7 cellular contexts compared by ENCODE assay signal in the genomic region with DNA sequence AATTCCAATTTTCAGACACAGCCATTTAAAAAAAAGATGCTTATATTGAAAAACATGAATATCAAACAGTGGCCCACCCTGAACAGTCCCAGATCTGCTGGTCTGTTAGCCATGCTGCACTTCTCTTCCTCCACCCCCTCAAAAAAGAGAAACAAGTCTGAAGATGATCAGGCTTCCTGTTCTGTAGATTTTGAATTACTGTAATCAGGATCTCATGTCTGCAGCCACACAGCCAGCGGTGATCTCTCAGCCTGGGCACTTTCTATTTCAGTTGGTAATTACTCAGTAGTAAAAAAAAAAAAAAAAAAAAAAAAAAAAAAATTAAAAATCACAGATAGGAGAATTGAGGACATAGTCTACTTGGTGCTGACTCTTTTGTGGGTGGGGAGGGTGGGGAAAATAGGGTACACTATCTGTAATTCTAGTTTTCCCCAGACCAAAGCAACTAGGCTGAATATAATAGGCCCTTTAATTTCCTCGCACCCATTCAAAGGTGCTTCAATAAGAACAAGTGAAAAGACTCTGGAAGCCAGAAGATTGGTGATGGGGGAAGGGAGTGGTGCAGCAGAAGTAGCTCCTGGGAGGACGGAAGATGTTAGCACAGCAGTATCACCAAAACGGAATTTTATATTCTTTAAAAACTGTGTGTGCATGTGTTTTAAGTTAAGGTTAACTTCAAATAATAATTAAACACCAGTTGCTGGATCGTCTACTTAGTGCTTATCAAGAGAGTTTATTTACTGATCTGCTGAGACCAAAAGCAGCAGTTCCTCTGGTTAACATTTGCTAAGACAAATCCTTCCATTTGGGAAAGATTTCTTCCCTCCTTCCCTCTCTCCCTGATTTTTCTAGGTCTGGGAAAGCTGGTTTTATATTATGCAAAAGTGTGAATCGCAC. TPM values are rescaled to one million over a fixed set of nuclear protein-coding genes. Genes with fewer than 3 reads are reported as not detected.
DNase-seq lines count a peak whose midpoint lies in the region; ATAC-seq, FAIRE-seq and TF ChIP-seq lines count a peak whose summit lies in the region.

No MANE protein-coding gene starts in this region.

- peak; percentile 82 for ATAC-seq in GM18870 (IDR thresholded peaks at IDR 0.05; ENCODE audit: unreplicated experiment)
- ATAC-seq in HG02623 (IDR thresholded peaks at IDR 0.05; ENCODE audit: unreplicated experiment) = peak; percentile 56
- ATAC-seq in pancreas = peak; percentile 61 to 77 (median 73)

- H3K36me3 ChIP-seq in colonic mucosa (no peaks in the 10 kb centered on the region), pancreas (no peaks in the 10 kb centered on the region)

- H3K4me1 ChIP-seq in colonic mucosa (no peaks in the 10 kb centered on the region), pancreas (peaks cover 4 to 17% (median 12%) of the 10 kb centered on the region in 3 donors)

- 23 to 24% methylated on average over 6 of the region's 6 CpGs for whole genome bisulfite sequencing in pancreas, 2 donors

- intact Hi-C loops in colonic mucosa (cut with DNase I) (no loop called here), pancreas (cut with DNase I) (no loop called here)

- H3K27me3 ChIP-seq in colonic mucosa (no peaks in the 10 kb centered on the region), pancreas (no peaks in the 10 kb centered on the region)

- H3K9ac ChIP-seq in colonic mucosa (ENCODE audit: low read depth in 2 of 2, low read length in 2 of 2) = peak overlapping the region in 1 of 2 donors; percentile 8

- FAIRE-seq in pancreas (lab: Jason Lieb, UNC) = no peak

- peak overlapping the region; percentile 2 for H3K27ac ChIP-seq in colonic mucosa
- H3K27ac ChIP-seq in pancreas = peak overlapping the region in 2 of 4 donors; percentile 66 to 68

- DNase-seq in NOMO-1 (lab: John Stamatoyannopoulos, UW; ENCODE audit: unreplicated experiment in 2 of 2) (peak; percentile 51 to 72), colonic mucosa (peak; percentile 24), pancreas (peak in 1 of 6 donors; percentile 28), NCI-H2196 (lab: John Stamatoyannopoulos, UW; ENCODE audit: unreplicated experiment) (no peak), HK-2 (ENCODE audit: unreplicated experiment) (no peak)

- TF ChIP-seq CTCF in colonic mucosa (IDR thresholded peaks at IDR 0.05) (no peak), pancreas (IDR thresholded peaks at IDR 0.05) (no peak)

- H3K9me3 ChIP-seq in colonic mucosa (no peaks in the 10 kb centered on the region), pancreas (no peaks in the 10 kb centered on the region)

- no peak overlapping the region for H3K4me3 ChIP-seq in colonic mucosa
- peak overlapping the region in 2 of 4 donors; percentile 13 to 26 for H3K4me3 ChIP-seq in pancreas

RNA-seq across cellular contexts. Expression of a gene that starts 47.1 kb away (rescaled TPM):
- total RNA-seq in colonic mucosa = 10 to 100 TPM; 23.8 to 34.2 TPM
- 10 to 100 TPM; 11.2 to 29.7 (median 21.5) TPM for total RNA-seq in pancreas
- polyA plus RNA-seq in pancreas = 10 to 100 TPM; 10.1 to 13.9 TPM

Comparison
In these comparisons a context has a peak if more than half of its experiments do, and no peak if none do; other contexts are left out.
1. DNase-seq: peak in NOMO-1 (2 of 2) and colonic mucosa (single experiment); none in NCI-H2196 (single experiment) and HK-2 (single experiment).
2. Peak in every context shown above with its lines, with median percentiles within 50 percentile points of each other: ATAC-seq.